In genomic region chrX:39859991-39860861, GRCh38 we compare ENCODE assay signal across 9 cellular contexts.
DNase-seq lines count a peak whose midpoint lies in the region; ATAC-seq, FAIRE-seq and TF ChIP-seq lines count a peak whose summit lies in the region.
"Had no signal": no experiment of that assay in that cellular context is flagged by ENCODE, and none has a peak within 500 bp of the region (broad histone marks: within the 10 kb centered on the region; RNA-seq: fewer than 3 reads in every experiment).

No MANE protein-coding gene starts in this region.

- peak; percentile 53 for DNase-seq in NCI-H510A treated with DMSO at 0.1 percent for 48 hours (lab: John Stamatoyannopoulos, UW)
- DNase-seq in NCI-H510A (lab: John Stamatoyannopoulos, UW): no peak
- DNase-seq in NCI-H2227 treated with DMSO at 0.1 percent for 48 hours (lab: John Stamatoyannopoulos, UW): peak; percentile 28
- peak; percentile 86 for DNase-seq in activated CD8-positive, alpha-beta T cell treated with anti-CD3 and anti-CD28 coated beads, Interleukin-2, amount 10 ng/mL, durations not matched to agents 7 days and 5 days
- DNase-seq in foreskin keratinocyte: peak; percentile 47 to 61
- DNase-seq in stimulated activated CD4-positive, alpha-beta T cell treated with anti-CD3 and anti-CD28 coated beads, TNF-alpha, amount 100 ng/mL, for 1 hour (ENCODE audit: low read depth in 3 of 3, low spot score in 1 of 3): peak; percentile 58 to 63 (median 62)
- DNase-seq in H54 (ENCODE audit: insufficient read length, low spot score): no peak

- TF ChIP-seq CTCF in foreskin keratinocyte (conservative IDR thresholded peaks at IDR 0.05): no peak

- ATAC-seq in HG02870 (IDR thresholded peaks at IDR 0.05; ENCODE audit: unreplicated experiment) (peak; percentile 66), foreskin keratinocyte (peak; percentile 53)
- ATAC-seq in activated CD8-positive, alpha-beta T cell treated with anti-CD3 and anti-CD28 coated beads, Interleukin-2, amount 10 ng/mL, durations not matched to agents 7 days and 5 days: peak; percentile 74

- TF ChIP-seq POLR2A in H54 (IDR thresholded peaks at IDR 0.05; ENCODE audit: low read depth, low read length): no peak

- H3K4me3 Mint-ChIP-seq in activated CD8-positive, alpha-beta T cell treated with anti-CD3 and anti-CD28 coated beads, Interleukin-2, amount 10 ng/mL, durations not matched to agents 7 days and 5 days: peak overlapping the region; percentile 3

- H3K27me3 ChIP-seq in foreskin keratinocyte: no peaks in the 10 kb centered on the region

- peak overlapping the region; percentile 88 for H3K27ac Mint-ChIP-seq in activated CD8-positive, alpha-beta T cell treated with anti-CD3 and anti-CD28 coated beads, Interleukin-2, amount 10 ng/mL, durations not matched to agents 7 days and 5 days

- H3K9me3 Mint-ChIP-seq in activated CD8-positive, alpha-beta T cell treated with anti-CD3 and anti-CD28 coated beads, Interleukin-2, amount 10 ng/mL, durations not matched to agents 7 days and 5 days (ENCODE audit: insufficient read depth): no peaks in the 10 kb centered on the region

- no peaks in the 10 kb centered on the region for H3K36me3 Mint-ChIP-seq in activated CD8-positive, alpha-beta T cell treated with anti-CD3 and anti-CD28 coated beads, Interleukin-2, amount 10 ng/mL, durations not matched to agents 7 days and 5 days (ENCODE audit: low read depth)

- POLR2A ChIA-PET in activated CD8-positive, alpha-beta T cell treated with anti-CD3 and anti-CD28 coated beads, Interleukin-2, amount 10 ng/mL, durations not matched to agents 7 days and 5 days (lab: Charles Lee): interaction anchor here (0.6 to 2.1 kb wide), 12 partner anchors 10 to 309 kb away, joined by 3 to 11 read pairs (median 3); no protein-coding TSS in a partner anchor

- H3K27me3 Mint-ChIP-seq in activated CD8-positive, alpha-beta T cell treated with anti-CD3 and anti-CD28 coated beads, Interleukin-2, amount 10 ng/mL, durations not matched to agents 7 days and 5 days (ENCODE audit: low read depth): no peaks in the 10 kb centered on the region

- peaks cover 64% of the 10 kb centered on the region for H3K4me1 Mint-ChIP-seq in activated CD8-positive, alpha-beta T cell treated with anti-CD3 and anti-CD28 coated beads, Interleukin-2, amount 10 ng/mL, durations not matched to agents 7 days and 5 days (ENCODE audit: low read depth)

- no peaks in the 10 kb centered on the region for H3K4me1 ChIP-seq in foreskin keratinocyte

- no peak overlapping the region for H3K27ac ChIP-seq in foreskin keratinocyte

- no peak for FAIRE-seq in H54 (lab: Jason Lieb, UNC)
- FAIRE-seq: A204.1 had no signal

- CTCF ChIA-PET in activated CD8-positive, alpha-beta T cell treated with anti-CD3 and anti-CD28 coated beads, Interleukin-2, amount 10 ng/mL, durations not matched to agents 7 days and 5 days (lab: Charles Lee): interaction anchor here (0.9 to 1.7 kb wide), 2 partner anchors 10 kb away, joined by 3 to 5 read pairs; no protein-coding TSS in a partner anchor

Comparison
In these comparisons a context has a peak if more than half of its experiments do, and no peak if none do; other contexts are left out.
1. DNase-seq: peak in NCI-H510A treated with DMSO at 0.1 percent for 48 hours (single experiment), NCI-H2227 treated with DMSO at 0.1 percent for 48 hours (single experiment), activated CD8-positive, alpha-beta T cell treated with anti-CD3 and anti-CD28 coated beads, Interleukin-2, amount 10 ng/mL, durations not matched to agents 7 days and 5 days (single experiment), foreskin keratinocyte (2 of 2) and stimulated activated CD4-positive, alpha-beta T cell treated with anti-CD3 and anti-CD28 coated beads, TNF-alpha, amount 100 ng/mL, for 1 hour (3 of 3); none in NCI-H510A (single experiment) and H54 (single experiment).
2. Peak in every context shown above with its lines, with median percentiles within 50 percentile points of each other: ATAC-seq.